Comparison of ENCODE assay signal across 7 cellular contexts in genomic region chrX:17622331-17622730, GRCh38.
"Had no signal": no experiment of that assay in that cellular context is flagged by ENCODE, and none has a peak within 500 bp of the region (broad histone marks: within the 10 kb centered on the region; RNA-seq: fewer than 3 reads in every experiment).

No MANE protein-coding gene starts in this region.

- H3K4me3 Mint-ChIP-seq: GM23338, H9 had no signal

- FAIRE-seq: H1, H54, HTR-8/SVneo had no signal

- H3K4me3 ChIP-seq: GM23338 had no signal

- ATAC-seq: GM23338 had no signal

- DNase-seq: H9, HCEC 1CT, IMR-90 had no signal

- H3K27ac Mint-ChIP-seq: GM23338, H9 had no signal

- H3K4me2 ChIP-seq: GM23338 had no signal

- H3K9me3 Mint-ChIP-seq: GM23338, H9 had no signal

- H2AFZ ChIP-seq: GM23338 had no signal

- H3K4me1 Mint-ChIP-seq: GM23338 had no signal
